8 cellular contexts compared by ENCODE assay signal in the genomic region with DNA sequence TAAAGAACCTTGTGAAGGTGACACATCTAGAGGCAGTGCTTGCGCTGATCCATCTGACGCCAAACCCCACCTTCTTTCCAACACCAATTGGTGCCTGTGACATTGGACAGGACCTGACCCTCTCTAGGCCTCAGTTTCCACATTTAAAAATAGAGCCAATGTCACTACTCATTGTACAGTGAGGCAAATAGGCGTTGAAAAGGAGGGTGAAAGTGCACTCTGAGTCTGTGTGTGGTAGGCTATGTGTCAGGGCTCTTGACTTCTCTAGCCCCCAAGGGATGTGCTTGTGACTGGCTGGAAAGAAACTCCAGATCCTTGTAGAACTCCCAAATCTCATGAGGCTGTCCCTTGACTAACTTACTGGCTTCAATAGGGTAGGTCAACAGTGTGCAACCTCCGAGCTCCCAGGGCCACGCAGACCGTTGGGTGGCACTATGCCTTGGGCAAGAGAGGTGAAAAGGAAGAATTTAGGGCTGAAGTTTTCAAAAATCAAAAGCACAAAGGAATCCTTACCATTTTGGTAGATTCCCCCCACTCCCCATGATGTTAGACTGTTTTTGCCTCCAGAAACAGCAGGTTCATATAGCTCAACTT. TPM values are rescaled to one million over a fixed set of nuclear protein-coding genes. Genes with fewer than 3 reads are reported as not detected.
DNase-seq lines count a peak whose midpoint lies in the region; ATAC-seq, FAIRE-seq and TF ChIP-seq lines count a peak whose summit lies in the region.

No MANE protein-coding gene starts in this region.

- H3K9me3 ChIP-seq in HAP-1: no peaks in the 10 kb centered on the region
- no peaks in the 10 kb centered on the region for H3K9me3 ChIP-seq in WERI-Rb-1 (ENCODE audit: severe bottlenecking)
- H3K9me3 ChIP-seq in psoas muscle: no peaks in the 10 kb centered on the region

- whole genome bisulfite sequencing in psoas muscle, 3 donors: 47 to 55% (median 48%) methylated on average over 6 of the region's 6 CpGs

- H3K4me3 ChIP-seq in HAP-1 (peak overlapping the region; percentile 86), WERI-Rb-1 (ENCODE audit: low read depth, low read length) (peak overlapping the region; percentile 78), psoas muscle (peak overlapping the region; percentile 83)

- H3K27me3 ChIP-seq in HAP-1 (ENCODE audit: low read depth) (no peaks in the 10 kb centered on the region), WERI-Rb-1 (ENCODE audit: insufficient read depth, low read depth, severe bottlenecking) (no peaks in the 10 kb centered on the region), psoas muscle (ENCODE audit: insufficient read depth in 3 of 3, low read length in 2 of 3) (no peaks in the 10 kb centered on the region)

- peaks cover 17% of the 10 kb centered on the region for H3K4me1 Mint-ChIP-seq in glutamatergic neuron (ENCODE audit: low read depth, unreplicated experiment)

- no peaks in the 10 kb centered on the region for H3K36me3 Mint-ChIP-seq in glutamatergic neuron (ENCODE audit: unreplicated experiment)

- H3K4me1 ChIP-seq in HAP-1: peaks cover 14% of the 10 kb centered on the region
- H3K4me1 ChIP-seq in psoas muscle: peaks cover 19% of the 10 kb centered on the region

- DNase-seq in HAP-1 (ENCODE audit: low spot score in 2 of 2): no peak
- DNase-seq in WERI-Rb-1: no peak
- no peak for DNase-seq in glutamatergic neuron
- no peak for DNase-seq in psoas muscle
- DNase-seq in GM13976 (ENCODE audit: low spot score): no peak
- DNase-seq in NOMO-1 (lab: John Stamatoyannopoulos, UW; ENCODE audit: unreplicated experiment in 2 of 2): no peak
- no peak for DNase-seq in DMS153 (lab: John Stamatoyannopoulos, UW)
- DNase-seq in D721Med (ENCODE audit: insufficient read length, low spot score): no peak

- in situ Hi-C loops in HAP-1 (cut with MboI; ENCODE audit: low sequenced_read_pairs) (no loop called here), GM13976 (cut with MboI; ENCODE audit: low sequenced_read_pairs, unreplicated experiment) (no loop called here)

- no peak for FAIRE-seq in D721Med (lab: Jason Lieb, UNC)

- peak overlapping the region; percentile 96 for H3K27ac Mint-ChIP-seq in glutamatergic neuron (ENCODE audit: unreplicated experiment)

- peak; percentile 38 to 69 (median 50) for ATAC-seq in psoas muscle

- H3K27ac ChIP-seq in WERI-Rb-1 (peak overlapping the region; percentile 99), psoas muscle (peak overlapping the region; percentile 93)

- H3K9me3 Mint-ChIP-seq in glutamatergic neuron (ENCODE audit: unreplicated experiment): peaks cover 14% of the 10 kb centered on the region

- peak overlapping the region; percentile 99 for H3K4me3 Mint-ChIP-seq in glutamatergic neuron (ENCODE audit: unreplicated experiment)

- H3K27me3 Mint-ChIP-seq in glutamatergic neuron (ENCODE audit: unreplicated experiment): peaks cover 3% of the 10 kb centered on the region

- TF ChIP-seq CTCF in WERI-Rb-1 (IDR thresholded peaks at IDR 0.05; ENCODE audit: low read depth, low read length): no peak
- TF ChIP-seq CTCF in glutamatergic neuron (IDR thresholded peaks at IDR 0.05; ENCODE audit: partially characterized antibody, unreplicated experiment): no peak
- no peak for TF ChIP-seq CTCF in psoas muscle (IDR thresholded peaks at IDR 0.05)
- TF ChIP-seq CTCF in GM13976 (IDR thresholded peaks at IDR 0.05; ENCODE audit: borderline replicate concordance, control extremely low read depth, extremely low read depth, insufficient read depth, missing control alignments): no peak
- no peak for TF ChIP-seq CTCF in D721Med (IDR thresholded peaks at IDR 0.05; ENCODE audit: insufficient read depth, missing control alignments)

- intact Hi-C loops in psoas muscle (cut with DNase I): loop anchor here in 1 of 2 donors (5.0 kb wide), 1 partner anchor 65 kb away; the partner anchor contains the start of gene ULK3

- H3K36me3 ChIP-seq in HAP-1 (replicated peaks) (peaks cover 75% of the 10 kb centered on the region), WERI-Rb-1 (peaks cover 48% of the 10 kb centered on the region), psoas muscle (ENCODE audit: insufficient read depth in 1 of 2, low read depth in 1 of 2) (peaks cover 0 to 49% of the 10 kb centered on the region in 2 donors)

RNA-seq across cellular contexts. Expression of gene FAM219B, which starts 0.7 kb away (rescaled TPM):
- total RNA-seq in glutamatergic neuron (ENCODE audit: unreplicated experiment) (171 TPM), psoas muscle (10 to 100 TPM; 41.0 to 78.0 (median 53.7) TPM)
- 10 to 100 TPM; 26.5 to 48.4 (median 27.2) TPM for polyA plus RNA-seq in psoas muscle

RNA-seq across cellular contexts. Expression of gene MPI, which starts 17.5 kb away (rescaled TPM):
- total RNA-seq in glutamatergic neuron (ENCODE audit: unreplicated experiment) (33.1 TPM), psoas muscle (10 to 100 TPM; 37.6 to 61.2 (median 43.2) TPM)
- 10 to 100 TPM; 26.4 to 50.5 (median 38.9) TPM for polyA plus RNA-seq in psoas muscle

RNA-seq across cellular contexts. Expression of gene COX5A, which starts 30.5 kb away (rescaled TPM):
- 219 TPM for total RNA-seq in glutamatergic neuron (ENCODE audit: unreplicated experiment)
- total RNA-seq in psoas muscle: 100 to 1,000 TPM; 635 to 910 (median 767) TPM
- 1,000 to 10,000 TPM in 2 of 3 donors, 100 to 1,000 TPM in 1; 974 to 1,651 (median 1,366) TPM for polyA plus RNA-seq in psoas muscle

RNA-seq across cellular contexts. Expression of gene SCAMP2, which starts 34.2 kb away (rescaled TPM):
- 35.6 TPM for total RNA-seq in glutamatergic neuron (ENCODE audit: unreplicated experiment)
- total RNA-seq in psoas muscle: 10 to 100 TPM; 32.1 to 67.3 (median 52.6) TPM
- 10 to 100 TPM; 40.2 to 73.6 (median 48.6) TPM for polyA plus RNA-seq in psoas muscle

RNA-seq across cellular contexts. Expression of gene RPP25, which starts 49.2 kb away (rescaled TPM):
- total RNA-seq in glutamatergic neuron (ENCODE audit: unreplicated experiment): 2.3 TPM
- 1 to 10 TPM in 3 of 4 donors, under 1 TPM in 1; 0.64 to 1.9 (median 1.4) TPM for total RNA-seq in psoas muscle
- 10 to 100 TPM in 1 of 3 donors, 1 to 10 TPM in 2; 1.7 to 11.6 (median 2.3) TPM for polyA plus RNA-seq in psoas muscle
